8 cellular contexts compared by ENCODE assay signal in the genomic region with DNA sequence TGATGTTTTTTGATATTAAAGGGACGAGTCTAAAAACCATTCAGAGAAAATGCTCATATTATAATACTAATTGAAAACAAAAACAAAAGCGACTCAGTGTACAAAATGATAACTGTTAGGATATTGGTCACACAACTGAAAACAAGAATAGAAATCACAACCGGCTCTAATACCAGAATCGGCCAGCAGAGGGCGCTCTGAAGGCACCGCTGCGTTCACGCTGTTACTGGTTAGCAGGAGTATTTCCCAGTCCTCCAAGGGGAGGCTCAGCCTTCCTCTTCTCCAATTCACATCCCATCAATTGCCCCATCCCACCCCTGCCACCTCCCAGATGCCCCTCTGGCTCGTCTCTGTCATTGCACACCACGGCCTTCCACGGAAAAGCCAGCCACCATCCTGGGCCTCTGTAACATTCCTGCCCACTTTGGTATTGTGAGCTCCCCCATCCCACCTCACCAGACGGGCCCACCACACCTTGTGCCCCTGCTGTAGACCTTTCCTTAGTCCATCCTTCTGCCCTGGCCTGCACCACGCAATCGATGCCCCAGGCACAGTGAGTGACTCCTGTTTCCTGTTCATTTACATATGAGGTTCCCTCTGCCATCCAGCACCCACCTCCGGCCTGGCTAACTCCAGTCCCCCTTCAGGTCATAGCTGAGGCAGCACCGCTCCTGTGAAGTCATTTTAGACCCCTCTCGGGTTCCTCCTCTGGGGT. TPM values are rescaled to one million over a fixed set of nuclear protein-coding genes. Genes with fewer than 3 reads are reported as not detected.
DNase-seq lines count a peak whose midpoint lies in the region; ATAC-seq, FAIRE-seq and TF ChIP-seq lines count a peak whose summit lies in the region.

No MANE protein-coding gene starts in this region.

- no peak overlapping the region for H3K18ac ChIP-seq in mesendoderm (ENCODE audit: low read length)

- H3K9ac ChIP-seq in mesendoderm (ENCODE audit: low read length) = no peak overlapping the region

- H3K9me3 Mint-ChIP-seq in CD4-positive, alpha-beta memory T cell = no peaks in the 10 kb centered on the region
- no peaks in the 10 kb centered on the region for H3K9me3 Mint-ChIP-seq in effector memory CD8-positive, alpha-beta T cell

- FAIRE-seq in H54 (lab: Jason Lieb, UNC) = no peak

- H3K27ac Mint-ChIP-seq in CD4-positive, alpha-beta memory T cell = peak overlapping the region in 2 of 7 donors; percentile 79 to 81
- H3K27ac Mint-ChIP-seq in effector memory CD8-positive, alpha-beta T cell = peak overlapping the region in 1 of 2 donors; percentile 67

- H2AK5ac ChIP-seq in mesendoderm (ENCODE audit: low read length) = no peak overlapping the region

- peak; percentile 51 for ATAC-seq in effector memory CD8-positive, alpha-beta T cell (replicated peaks)
- no peak for ATAC-seq in GM21717 (IDR thresholded peaks at IDR 0.05; ENCODE audit: unreplicated experiment)

- no peak overlapping the region for H3K4me2 ChIP-seq in mesendoderm (ENCODE audit: low read length)

- TF ChIP-seq POLR2A in H54 (IDR thresholded peaks at IDR 0.05; ENCODE audit: low read depth, low read length) = no peak

- H3K4me3 ChIP-seq in CD4-positive, alpha-beta memory T cell (ENCODE audit: low read length in 2 of 2) = no peak overlapping the region
- H3K4me3 ChIP-seq in mesendoderm (ENCODE audit: low read length) = no peak overlapping the region

- H3K36me3 ChIP-seq in CD4-positive, alpha-beta memory T cell (ENCODE audit: insufficient read depth, low read length) = no peaks in the 10 kb centered on the region
- H3K36me3 ChIP-seq in mesendoderm (ENCODE audit: control insufficient read depth, insufficient read depth, low read length) = no peaks in the 10 kb centered on the region

- no peak overlapping the region for H2BK5ac ChIP-seq in mesendoderm (ENCODE audit: low read length)

- H3K79me2 ChIP-seq in mesendoderm (ENCODE audit: control insufficient read depth, insufficient read depth, low read length) = no peaks in the 10 kb centered on the region

- peaks cover 7% of the 10 kb centered on the region for H3K4me1 ChIP-seq in CD4-positive, alpha-beta memory T cell (ENCODE audit: insufficient read depth, low read length)
- peaks cover 4% of the 10 kb centered on the region for H3K4me1 ChIP-seq in mesendoderm (ENCODE audit: control insufficient read depth, low read depth, low read length)

- no peak overlapping the region for H3K4ac ChIP-seq in mesendoderm (ENCODE audit: low read depth, low read length)

- no peak overlapping the region for H3K23ac ChIP-seq in mesendoderm (ENCODE audit: low read length)

- H3K9me3 ChIP-seq in CD4-positive, alpha-beta memory T cell (ENCODE audit: control insufficient read depth in 1 of 2, low read length in 2 of 2) = no peaks in the 10 kb centered on the region

- intact Hi-C loops in CD4-positive, alpha-beta memory T cell (cut with micrococcal nuclease) = loop anchor here (1.0 kb wide), 1 partner anchor 62 kb away; no protein-coding TSS in a partner anchor

- H4K8ac ChIP-seq in mesendoderm (ENCODE audit: low read depth, low read length) = no peak overlapping the region

- peaks cover 4 to 7% (median 6%) of the 10 kb centered on the region in 4 donors for H3K4me1 Mint-ChIP-seq in CD4-positive, alpha-beta memory T cell
- peaks cover 7 to 8% of the 10 kb centered on the region in 2 donors for H3K4me1 Mint-ChIP-seq in effector memory CD8-positive, alpha-beta T cell (ENCODE audit: low read depth in 2 of 2)

- no peak overlapping the region for H3K27ac ChIP-seq in CD4-positive, alpha-beta memory T cell (ENCODE audit: low read depth, low read length)
- no peak overlapping the region for H3K27ac ChIP-seq in mesendoderm (ENCODE audit: low read depth, low read length)

- H3K79me1 ChIP-seq in mesendoderm (ENCODE audit: low read length) = no peaks in the 10 kb centered on the region

- DNase-seq in CD4-positive, alpha-beta memory T cell = peak in 4 of 5 donors; percentile 37 to 50 (median 41)
- DNase-seq in H54 (ENCODE audit: insufficient read length, low spot score) (peak; percentile 35), NCI-H748 (lab: John Stamatoyannopoulos, UW; ENCODE audit: unreplicated experiment) (peak; percentile 44), mesendoderm (peak; percentile 79)
- DNase-seq in activated CD8-positive, alpha-beta memory T cell treated with anti-CD3 and anti-CD28 coated beads for 1 hour (ENCODE audit: extremely low read depth in 1 of 2, low read depth in 1 of 2) = peak; percentile 17 to 59
- DNase-seq in effector memory CD8-positive, alpha-beta T cell = peak; percentile 59 to 67 (median 66)
- peak; percentile 46 to 49 for DNase-seq in stimulated activated CD8-positive, alpha-beta memory T cell treated with anti-CD3 and anti-CD28 coated beads, Interleukin-2, amount 100 ng/mL, for 1 hour (ENCODE audit: low read depth in 2 of 2)

- H3K36me3 Mint-ChIP-seq in CD4-positive, alpha-beta memory T cell = no peaks in the 10 kb centered on the region
- peaks cover 6% of the 10 kb centered on the region for H3K36me3 Mint-ChIP-seq in effector memory CD8-positive, alpha-beta T cell (ENCODE audit: insufficient read depth)

- H2BK120ac ChIP-seq in mesendoderm (ENCODE audit: low read depth, low read length) = no peak overlapping the region

- H3K4me3 Mint-ChIP-seq in CD4-positive, alpha-beta memory T cell = peak overlapping the region; percentile 2 to 72 (median 54)
- peak overlapping the region; percentile 44 to 64 for H3K4me3 Mint-ChIP-seq in effector memory CD8-positive, alpha-beta T cell

- H3K56ac ChIP-seq in mesendoderm (ENCODE audit: low read length) = no peak overlapping the region

- H4K5ac ChIP-seq in mesendoderm (ENCODE audit: low read length) = no peak overlapping the region

- H3K27me3 Mint-ChIP-seq in CD4-positive, alpha-beta memory T cell = peaks cover 2 to 7% of the 10 kb centered on the region in 2 donors
- peaks cover 9 to 42% of the 10 kb centered on the region in 2 donors for H3K27me3 Mint-ChIP-seq in effector memory CD8-positive, alpha-beta T cell

- no peaks in the 10 kb centered on the region for H3K27me3 ChIP-seq in CD4-positive, alpha-beta memory T cell (ENCODE audit: insufficient read depth, low read length)
- H3K27me3 ChIP-seq in mesendoderm (ENCODE audit: insufficient read depth, low read length, poor library complexity) = no peaks in the 10 kb centered on the region

- POLR2A ChIA-PET in CD4-positive, alpha-beta memory T cell (lab: Charles Lee; ENCODE audit: partially characterized antibody) = interaction anchor here (0.7 to 0.9 kb wide), 2 partner anchors 61 to 1232 kb away, joined by 3 read pairs; no protein-coding TSS in a partner anchor

- CTCF ChIA-PET in CD4-positive, alpha-beta memory T cell (lab: Charles Lee; ENCODE audit: partially characterized antibody) = interaction anchor here (0.6 to 9.0 kb wide), 13 partner anchors 8 to 680 kb away, joined by 3 to 94 read pairs (median 3); partner anchors contain the start of genes FAM107A, HTD2 and RPP14

- no peak overlapping the region for H2BK15ac ChIP-seq in mesendoderm (replicated peaks; ENCODE audit: low read depth)

- no CpG with 5 or more reads among the region's 17 CpGs for WGBS in mesendoderm (ENCODE audit: extremely low coverage, insufficient coverage, low lambda C conversion rate)

RNA-seq across cellular contexts. Expression of gene FAM107A, which starts 8.5 kb away (rescaled TPM):
- not detected for total RNA-seq in CD4-positive, alpha-beta memory T cell
- polyA plus RNA-seq in CD4-positive, alpha-beta memory T cell = not detected
- polyA plus RNA-seq in mesendoderm (2013, experiment 1 of 2) = 0.63 TPM
- polyA plus RNA-seq in mesendoderm (2013, experiment 2 of 2) = 0.76 TPM

RNA-seq across cellular contexts. Expression of gene ACOX2, which starts 31.7 kb away (rescaled TPM):
- not detected for total RNA-seq in CD4-positive, alpha-beta memory T cell
- polyA plus RNA-seq in CD4-positive, alpha-beta memory T cell = not detected
- polyA plus RNA-seq in mesendoderm (2013, experiment 1 of 2) = 7.6 TPM
- polyA plus RNA-seq in mesendoderm (2013, experiment 2 of 2) = 8.1 TPM
